1 cellular context compared by ENCODE assay signal in genomic region chr1:34904236-34905097, GRCh38.
TF ChIP-seq lines count a peak whose summit lies in the region.

No MANE protein-coding gene starts in this region.

TF ChIP-seq in GM23338, 12 proteins besides CTCF, POLR2A, EP300 and RAD21 (continued from another document):
- no peak for TF ChIP-seq ZNF462 (CRISPR knock-in tag; IDR thresholded peaks at IDR 0.05)
- no peak for TF ChIP-seq STAT1 (IDR thresholded peaks at IDR 0.05; ENCODE audit: unreplicated experiment)
- TF ChIP-seq ZNF331 (CRISPR knock-in tag; IDR thresholded peaks at IDR 0.05; ENCODE audit: low read depth), result no peak
- no peak for TF ChIP-seq NANOG (IDR thresholded peaks at IDR 0.05; ENCODE audit: borderline replicate concordance)
- no peak for TF ChIP-seq POLR2AphosphoS5 (IDR thresholded peaks at IDR 0.05; ENCODE audit: low read depth)
- TF ChIP-seq ETS1 (IDR thresholded peaks at IDR 0.05), result no peak
- no peak for TF ChIP-seq EZH2 (IDR thresholded peaks at IDR 0.05; ENCODE audit: low read depth, unreplicated experiment)
- TF ChIP-seq JUNB (IDR thresholded peaks at IDR 0.05; ENCODE audit: unreplicated experiment), result no peak
- TF ChIP-seq ZNF114 (CRISPR knock-in tag; IDR thresholded peaks at IDR 0.05), result no peak
